ENCODE assay signal across 8 cellular contexts in genomic region chr1:231039161-231040018, GRCh38. TPM values are rescaled to one million over a fixed set of nuclear protein-coding genes. Genes with fewer than 3 reads are reported as not detected.
A peak's percentile ranks its signal among the peaks of the same experiment; 100 is the strongest.
DNase-seq lines count a peak whose midpoint lies in the region; ATAC-seq, FAIRE-seq and TF ChIP-seq lines count a peak whose summit lies in the region.

No MANE protein-coding gene starts in this region.

- H3K9me3 ChIP-seq in adrenal gland (replicated peaks in 1 of 3) (no peaks in the 10 kb centered on the region), iPS-18a (ENCODE audit: control insufficient read depth, low read depth, low read length) (no peaks in the 10 kb centered on the region), skeletal muscle satellite cell (replicated peaks; ENCODE audit: low read length) (no peaks in the 10 kb centered on the region)

- DNase-seq in AG09309 (ENCODE audit: low read depth) (no peak), adrenal gland (peak; percentile 41 to 61 (median 49)), H54 (ENCODE audit: insufficient read length, low spot score) (no peak)

- H3K9ac ChIP-seq in iPS-18a (ENCODE audit: low read length) (no peak overlapping the region), skeletal muscle satellite cell (ENCODE audit: low read depth, low read length) (peak overlapping the region; percentile 76)

- 0 to 2% (median 1%) methylated on average over 18 to 91 of the region's 91 CpGs for WGBS in adrenal gland, 4 donors

- peak overlapping the region; percentile 69 for H3K4me3 ChIP-seq in AG09309 (ENCODE audit: control insufficient read depth, low read depth, low read length)
- H3K4me3 ChIP-seq in adrenal gland = peak overlapping the region; percentile 27 to 99 (median 48)
- H3K4me3 ChIP-seq in iPS-18a (ENCODE audit: low read length) = peak overlapping the region; percentile 53
- H3K4me3 ChIP-seq in skeletal muscle satellite cell (ENCODE audit: low read length) = peak overlapping the region; percentile 83

- no peaks in the 10 kb centered on the region for H3K27me3 ChIP-seq in adrenal gland
- peaks cover 93% of the 10 kb centered on the region for H3K27me3 ChIP-seq in iPS-18a (ENCODE audit: control insufficient read depth, insufficient read depth, low read length)
- peaks cover 19% of the 10 kb centered on the region for H3K27me3 ChIP-seq in skeletal muscle satellite cell (ENCODE audit: control insufficient read depth, insufficient read depth, low read length)

- H3K4me2 ChIP-seq in skeletal muscle satellite cell (ENCODE audit: low read length) = peak overlapping the region; percentile 96

- TF ChIP-seq CTCF in AG09309 (IDR thresholded peaks at IDR 0.05; ENCODE audit: control insufficient read depth, insufficient read depth, low read depth, low read length, missing control alignments) (no peak), adrenal gland (IDR thresholded peaks at IDR 0.05) (no peak)

- peak; percentile 21 for ATAC-seq in GM19043 (IDR thresholded peaks at IDR 0.05; ENCODE audit: low read depth, unreplicated experiment)
- peak; percentile 52 for ATAC-seq in HG03354 (IDR thresholded peaks at IDR 0.05; ENCODE audit: poor library complexity, severe bottlenecking, unreplicated experiment)
- peak; percentile 78 for ATAC-seq in SK-N-SH treated with all-trans-retinoic acid at 6 μM for 48 hours

- H3K4me1 ChIP-seq in adrenal gland (replicated peaks in 1 of 2) = peaks cover 15 to 31% of the 10 kb centered on the region in 2 donors
- no peaks in the 10 kb centered on the region for H3K4me1 ChIP-seq in iPS-18a (ENCODE audit: control insufficient read depth, low read depth, low read length)
- H3K4me1 ChIP-seq in skeletal muscle satellite cell (ENCODE audit: control insufficient read depth, insufficient read depth, low read length) = peaks cover 11% of the 10 kb centered on the region

- peak in 1 of 2 donors; percentile 30 for TF ChIP-seq POLR2A in adrenal gland (IDR thresholded peaks at IDR 0.05)
- TF ChIP-seq POLR2A in H54 (IDR thresholded peaks at IDR 0.05; ENCODE audit: low read depth, low read length) = no peak

- H3K27ac ChIP-seq in adrenal gland = peak overlapping the region in 3 of 5 donors; percentile 63 to 88 (median 74)
- H3K27ac ChIP-seq in iPS-18a (ENCODE audit: low read length) = no peak overlapping the region

- no peak for FAIRE-seq in H54 (lab: Jason Lieb, UNC)

- H3K36me3 ChIP-seq in adrenal gland (replicated peaks in 1 of 2) (no peaks in the 10 kb centered on the region), iPS-18a (ENCODE audit: control insufficient read depth, low read depth, low read length) (no peaks in the 10 kb centered on the region), skeletal muscle satellite cell (ENCODE audit: insufficient read depth, low read length) (no peaks in the 10 kb centered on the region)

- intact Hi-C loops in adrenal gland (cut with DNase I) = loop anchor here in 1 of 2 donors (5.0 kb wide), 1 partner anchor 117 kb away; no protein-coding TSS in a partner anchor

TF ChIP-seq in SK-N-SH treated with all-trans-retinoic acid at 6 μM for 48 hours, 23 proteins besides CTCF, POLR2A, EP300 and RAD21:
- TF ChIP-seq, protein P1, sequence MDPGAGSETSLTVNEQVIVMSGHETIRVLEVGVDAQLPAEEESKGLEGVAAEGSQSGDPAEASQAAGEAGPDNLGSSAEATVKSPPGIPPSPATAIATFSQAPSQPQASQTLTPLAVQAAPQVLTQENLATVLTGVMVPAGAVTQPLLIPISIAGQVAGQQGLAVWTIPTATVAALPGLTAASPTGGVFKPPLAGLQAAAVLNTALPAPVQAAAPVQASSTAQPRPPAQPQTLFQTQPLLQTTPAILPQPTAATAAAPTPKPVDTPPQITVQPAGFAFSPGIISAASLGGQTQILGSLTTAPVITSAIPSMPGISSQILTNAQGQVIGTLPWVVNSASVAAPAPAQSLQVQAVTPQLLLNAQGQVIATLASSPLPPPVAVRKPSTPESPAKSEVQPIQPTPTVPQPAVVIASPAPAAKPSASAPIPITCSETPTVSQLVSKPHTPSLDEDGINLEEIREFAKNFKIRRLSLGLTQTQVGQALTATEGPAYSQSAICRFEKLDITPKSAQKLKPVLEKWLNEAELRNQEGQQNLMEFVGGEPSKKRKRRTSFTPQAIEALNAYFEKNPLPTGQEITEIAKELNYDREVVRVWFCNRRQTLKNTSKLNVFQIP (CRISPR knock-in tag; IDR thresholded peaks at IDR 0.05; ENCODE audit: borderline replicate concordance, low read depth) = no peak
- TF ChIP-seq CSDC2 (CRISPR knock-in tag; IDR thresholded peaks at IDR 0.05) = no peak
- TF ChIP-seq SNAI2 (CRISPR knock-in tag; IDR thresholded peaks at IDR 0.05) = no peak

RNA-seq across cellular contexts. Expression of gene FAM89A, which starts 0.7 kb away (rescaled TPM):
- 10 to 100 TPM; 24.4 to 59.4 (median 36.8) TPM for total RNA-seq in adrenal gland
- 10 to 100 TPM; 11.3 to 30.3 (median 13.6) TPM for polyA plus RNA-seq in adrenal gland
- total RNA-seq in skeletal muscle satellite cell (2012; rRNA removed) = 4.1 and 7.6 TPM in 2 replicates

Comparison
In these comparisons a context has a peak if more than half of its experiments do, and no peak if none do; other contexts are left out.
1. DNase-seq: peak in adrenal gland (7 of 7); none in AG09309 (single experiment) and H54 (single experiment).
2. ATAC-seq: peak in every context shown above with its lines; median percentile 78 in SK-N-SH treated with all-trans-retinoic acid at 6 μM for 48 hours; 52 in HG03354; 21 in GM19043.
3. Peak in every context shown above with its lines, with median percentiles within 50 percentile points of each other: H3K4me3 ChIP-seq.